ENCODE assay signal across 24 cellular contexts in genomic region chrX:150959557-150959956, GRCh38.
"Had no signal": no experiment of that assay in that cellular context is flagged by ENCODE, and none has a peak within 500 bp of the region (broad histone marks: within the 10 kb centered on the region; RNA-seq: fewer than 3 reads in every experiment).

No MANE protein-coding gene starts in this region.

- H2AFZ ChIP-seq: hepatocyte had no signal

- H3K36me3 ChIP-seq: colonic mucosa, esophagus squamous epithelium, gastrocnemius medialis, heart left ventricle, left lung, lower lobe of right lung had no signal

- H3K27me3 ChIP-seq: colonic mucosa, esophagus squamous epithelium, gastrocnemius medialis, heart left ventricle, hepatocyte, left lung had no signal

- H3K9me3 ChIP-seq: colonic mucosa, esophagus squamous epithelium, gastrocnemius medialis, left lung, lower lobe of right lung, mucosa of descending colon had no signal

- DNase-seq: colonic mucosa; cortex of kidney; effector CD8-positive, alpha-beta T cell; effector memory CD8-positive, alpha-beta T cell; endodermal cell; erythroblast; esophagus squamous epithelium; foreskin fibroblast; foreskin melanocyte; gastrocnemius medialis; glutamatergic neuron; heart left ventricle; hypothalamus; immature natural killer cell; left cardiac atrium; left lung; left ventricle myocardium superior; lower lobe of right lung; mesenchymal stem cell; mucosa of descending colon; naive B cell had no signal

- H3K79me2 ChIP-seq: hepatocyte had no signal

- H3K4me2 ChIP-seq: hepatocyte had no signal

- H3K4me3 ChIP-seq: colonic mucosa, esophagus squamous epithelium, gastrocnemius medialis, heart left ventricle, hepatocyte, left lung, lower lobe of right lung, mucosa of descending colon had no signal

- ATAC-seq: effector memory CD8-positive, alpha-beta T cell; esophagus mucosa; gastrocnemius medialis; heart left ventricle; left cardiac atrium; left lung; left ventricle myocardium superior; lower lobe of right lung; mucosa of descending colon had no signal

- H3K4me1 ChIP-seq: colonic mucosa, esophagus squamous epithelium, gastrocnemius medialis, heart left ventricle, left lung, lower lobe of right lung had no signal

- H3K27ac ChIP-seq: colonic mucosa, epithelial cell of prostate, esophagus squamous epithelium, gastrocnemius medialis, heart left ventricle, hepatocyte, left lung, lower lobe of right lung had no signal
